ENCODE assay signal across 8 cellular contexts in the genomic region with DNA sequence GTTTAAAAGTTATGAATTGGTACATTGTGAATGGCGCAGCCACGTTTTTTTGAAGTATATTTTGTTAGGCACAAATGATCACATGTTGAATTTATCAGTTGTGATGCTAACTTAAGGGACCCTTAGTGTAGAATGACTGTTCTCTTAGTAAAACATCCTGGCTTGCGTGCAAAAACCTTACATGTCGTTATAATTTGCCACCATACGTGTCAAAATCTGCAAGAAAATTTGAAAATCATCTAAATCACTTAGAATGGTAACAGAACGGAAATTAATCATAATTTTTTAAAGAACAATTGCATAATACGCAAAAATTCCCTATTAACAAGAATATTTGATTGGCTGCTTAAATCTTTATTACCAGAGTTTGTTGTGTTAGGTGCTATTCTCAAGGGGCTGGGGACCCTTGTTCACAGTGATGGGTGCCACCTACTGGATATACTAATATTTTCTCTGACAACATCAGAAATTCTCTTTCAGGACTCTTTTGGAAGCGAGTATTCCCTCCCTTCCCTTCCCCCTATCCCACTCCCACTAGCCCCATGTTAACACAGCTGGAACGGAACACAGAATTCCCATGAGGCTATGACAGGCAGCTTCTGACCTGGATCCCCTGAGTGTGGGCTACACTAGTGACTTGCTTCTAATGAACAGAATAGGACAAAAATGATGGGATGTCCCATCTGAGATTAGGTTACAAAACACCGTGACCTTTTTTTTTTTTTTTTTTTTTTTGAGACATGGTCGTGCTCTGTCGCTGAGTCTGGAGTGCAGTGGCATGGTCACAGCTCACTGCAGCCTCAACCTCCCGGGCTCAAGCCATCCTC.
DNase-seq lines count a peak whose midpoint lies in the region; ATAC-seq and TF ChIP-seq lines count a peak whose summit lies in the region.

No MANE protein-coding gene starts in this region.

- TF ChIP-seq CTCF in RWPE1 (conservative IDR thresholded peaks at IDR 0.05; ENCODE audit: low read depth) (0 out of 2 replicates have a peak, but pooled peaks have one; percentile 12), fibroblast of villous mesenchyme (IDR thresholded peaks at IDR 0.05; ENCODE audit: insufficient read depth, low read depth, low read length) (peak; percentile 45)

- DNase-seq in CD1c-positive myeloid dendritic cell (ENCODE audit: extremely low spot score) (peak; percentile 3), RWPE1 (ENCODE audit: low spot score) (peak; percentile 29), fibroblast of villous mesenchyme (ENCODE audit: low read depth) (peak; percentile 47), renal cortical epithelial cell (ENCODE audit: low read depth) (peak; percentile 26)
- DNase-seq in activated CD4-positive, CD25-positive, alpha-beta regulatory T cell (lab: John Stamatoyannopoulos, UW): no peak
- no peak for DNase-seq in activated CD8-positive, alpha-beta memory T cell treated with anti-CD3 and anti-CD28 coated beads, Interleukin-2, amount 50 U/mL, for 48 hours

- ATAC-seq in GM18867 (IDR thresholded peaks at IDR 0.05; ENCODE audit: unreplicated experiment): peak; percentile 18
- peak; percentile 7 for ATAC-seq in HG03460 (IDR thresholded peaks at IDR 0.05; ENCODE audit: unreplicated experiment)

- H3K27ac ChIP-seq in RWPE1: peak overlapping the region; percentile 68

- no peak overlapping the region for H3K4me3 ChIP-seq in fibroblast of villous mesenchyme (ENCODE audit: low read depth, low read length)

- CTCF ChIA-PET in RWPE1 (lab: Yijun Ruan, JAX): interaction anchor here (0.6 to 0.7 kb wide), 3 partner anchors 10 to 143 kb away, joined by 3 to 7 read pairs (median 5); no protein-coding TSS in a partner anchor

- POLR2A ChIA-PET in RWPE1 (lab: Yijun Ruan, JAX; ENCODE audit: low non-redundant PET): no interaction called here

Comparison
In these comparisons a context has a peak if more than half of its experiments do, and no peak if none do; other contexts are left out.
1. DNase-seq: peak in CD1c-positive myeloid dendritic cell (single experiment), RWPE1 (single experiment), fibroblast of villous mesenchyme (single experiment) and renal cortical epithelial cell (single experiment); none in activated CD4-positive, CD25-positive, alpha-beta regulatory T cell (0 of 4) and activated CD8-positive, alpha-beta memory T cell treated with anti-CD3 and anti-CD28 coated beads, Interleukin-2, amount 50 U/mL, for 48 hours (single experiment).